8 cellular contexts compared by ENCODE assay signal in genomic region chr10:69802424-69803161, GRCh38. TPM values are rescaled to one million over a fixed set of nuclear protein-coding genes. Genes with fewer than 3 reads are reported as not detected.
A peak's percentile ranks its signal among the peaks of the same experiment; 100 is the strongest.
DNase-seq lines count a peak whose midpoint lies in the region; ATAC-seq and TF ChIP-seq lines count a peak whose summit lies in the region.

No MANE protein-coding gene starts in this region.

- no peaks in the 10 kb centered on the region for H3K36me3 ChIP-seq in prostate gland
- no peaks in the 10 kb centered on the region for H3K36me3 ChIP-seq in CD8-positive, alpha-beta memory T cell (ENCODE audit: insufficient read depth, low read length)

- peak overlapping the region; percentile 37 to 42 for H3K4me3 ChIP-seq in prostate gland
- H3K4me3 ChIP-seq in CD8-positive, alpha-beta memory T cell (ENCODE audit: low read length) = no peak overlapping the region

- POLR2A ChIA-PET in CD8-positive, alpha-beta memory T cell (lab: Charles Lee) = no interaction called here

- no peak for ATAC-seq in HG02571 (IDR thresholded peaks at IDR 0.05; ENCODE audit: unreplicated experiment)

- peak; percentile 53 for DNase-seq in Daoy (ENCODE audit: low read depth)
- peak; percentile 27 for DNase-seq in T1000 (lab: John Stamatoyannopoulos, UW)
- peak; percentile 80 for DNase-seq in cardiac septum (ENCODE audit: low spot score)
- DNase-seq in prostate gland (ENCODE audit: low spot score) = no peak
- DNase-seq in CD8-positive, alpha-beta memory T cell = no peak
- DNase-seq in NCI-H345 (lab: John Stamatoyannopoulos, UW) = no peak
- DNase-seq in NCI-H2029 (lab: John Stamatoyannopoulos, UW) = no peak

- no peak for TF ChIP-seq CTCF in prostate gland (IDR thresholded peaks at IDR 0.05)

- intact Hi-C loops in cardiac septum (cut with DNase I) (loop anchor here (5.0 kb wide), 2 partner anchors 65 to 110 kb away; no protein-coding TSS in a partner anchor), prostate gland (cut with DNase I) (loop anchor here (5.0 kb wide), 1 partner anchor 110 kb away; no protein-coding TSS in a partner anchor)

- H3K27me3 Mint-ChIP-seq in CD8-positive, alpha-beta memory T cell = peaks cover 39 to 57% of the 10 kb centered on the region in 2 donors

- peaks cover 7 to 16% (median 8%) of the 10 kb centered on the region in 3 donors for H3K4me1 Mint-ChIP-seq in CD8-positive, alpha-beta memory T cell

- peak overlapping the region; percentile 24 to 37 for H3K27ac ChIP-seq in prostate gland
- no peak overlapping the region for H3K27ac ChIP-seq in CD8-positive, alpha-beta memory T cell (ENCODE audit: low read depth, low read length)

- H3K4me3 Mint-ChIP-seq in CD8-positive, alpha-beta memory T cell = no peak overlapping the region

- no peak overlapping the region for H3K27ac Mint-ChIP-seq in CD8-positive, alpha-beta memory T cell

- no peaks in the 10 kb centered on the region for H3K27me3 ChIP-seq in prostate gland (replicated peaks; ENCODE audit: insufficient read depth)
- peaks cover 14% of the 10 kb centered on the region for H3K27me3 ChIP-seq in CD8-positive, alpha-beta memory T cell (ENCODE audit: insufficient read depth, low read length, poor library complexity, severe bottlenecking)

- CTCF ChIA-PET in CD8-positive, alpha-beta memory T cell (lab: Charles Lee) = no interaction called here

- WGBS in prostate gland = 0% methylated on average over 47 of the region's 80 CpGs

- no peaks in the 10 kb centered on the region for H3K9me3 Mint-ChIP-seq in CD8-positive, alpha-beta memory T cell

- no peaks in the 10 kb centered on the region for H3K36me3 Mint-ChIP-seq in CD8-positive, alpha-beta memory T cell

- no peaks in the 10 kb centered on the region for H3K9me3 ChIP-seq in prostate gland
- H3K9me3 ChIP-seq in CD8-positive, alpha-beta memory T cell (ENCODE audit: low read length) = no peaks in the 10 kb centered on the region

- H3K4me1 ChIP-seq in prostate gland (replicated peaks) = peaks cover 3% of the 10 kb centered on the region
- H3K4me1 ChIP-seq in CD8-positive, alpha-beta memory T cell (ENCODE audit: insufficient read depth, low read length) = no peaks in the 10 kb centered on the region

- TF ChIP-seq POLR2A in prostate gland (IDR thresholded peaks at IDR 0.05) = no peak

RNA-seq across cellular contexts. Expression of gene COL13A1, which starts 0.9 kb away (rescaled TPM):
- 13.0 and 19.5 TPM in 2 replicates for total RNA-seq in Daoy (2014; rRNA removed; shearing (Covaris generic))
- total RNA-seq in cardiac septum (9.5 TPM), prostate gland (1 to 10 TPM; 2.1 to 3.0 TPM)
- not detected for total RNA-seq in CD8-positive, alpha-beta memory T cell
- polyA plus RNA-seq in CD8-positive, alpha-beta memory T cell = not detected

Comparison
In these comparisons a context has a peak if more than half of its experiments do, and no peak if none do; other contexts are left out.
1. DNase-seq: peak in Daoy (single experiment), T1000 (single experiment) and cardiac septum (single experiment); none in prostate gland (single experiment), CD8-positive, alpha-beta memory T cell (0 of 5), NCI-H345 (single experiment) and NCI-H2029 (single experiment).